In the genomic region with DNA sequence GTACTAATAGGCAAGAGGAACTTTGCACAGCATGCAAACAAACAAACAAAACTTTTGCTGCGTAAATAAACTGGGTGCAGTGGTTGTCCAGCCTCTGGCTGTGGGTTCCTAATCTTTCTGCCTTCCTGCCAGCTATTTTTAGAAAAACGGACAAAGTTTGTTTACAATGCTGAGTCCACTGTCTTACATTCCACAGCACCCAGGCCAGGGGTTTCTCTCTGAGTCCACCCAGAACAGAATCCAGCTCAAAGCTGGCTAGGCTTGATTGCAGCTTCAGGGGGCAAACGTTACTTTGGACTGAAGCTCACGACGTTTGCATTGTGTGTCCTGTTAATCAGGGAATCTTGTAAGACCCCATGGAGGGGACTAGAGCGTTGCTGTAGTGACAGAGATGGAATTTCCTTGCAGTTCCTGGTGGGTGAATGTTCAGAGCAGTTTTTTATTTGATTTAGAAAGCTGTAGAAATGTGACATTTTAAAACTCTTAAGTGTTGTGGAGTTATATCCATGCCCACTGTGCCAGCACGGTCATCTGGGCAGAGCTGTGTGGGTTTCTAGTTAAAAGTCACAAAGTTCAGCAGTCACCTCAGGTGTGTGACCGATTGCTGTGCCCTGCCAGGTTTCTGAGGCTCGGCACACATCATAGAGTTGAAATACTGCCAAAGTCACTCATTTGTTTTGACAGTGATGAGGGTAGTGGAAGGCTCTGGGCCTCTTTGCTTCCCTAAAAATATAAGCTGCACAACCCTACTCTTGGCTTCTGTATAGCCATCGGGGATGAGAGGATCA, we compare ENCODE assay signal across 1 cellular context.
TF ChIP-seq lines count a peak whose summit lies in the region.

No MANE protein-coding gene starts in this region.

TF ChIP-seq in K562, 482 proteins besides CTCF, POLR2A, EP300 and RAD21 (continued from another document):
- TF ChIP-seq, protein P1, sequence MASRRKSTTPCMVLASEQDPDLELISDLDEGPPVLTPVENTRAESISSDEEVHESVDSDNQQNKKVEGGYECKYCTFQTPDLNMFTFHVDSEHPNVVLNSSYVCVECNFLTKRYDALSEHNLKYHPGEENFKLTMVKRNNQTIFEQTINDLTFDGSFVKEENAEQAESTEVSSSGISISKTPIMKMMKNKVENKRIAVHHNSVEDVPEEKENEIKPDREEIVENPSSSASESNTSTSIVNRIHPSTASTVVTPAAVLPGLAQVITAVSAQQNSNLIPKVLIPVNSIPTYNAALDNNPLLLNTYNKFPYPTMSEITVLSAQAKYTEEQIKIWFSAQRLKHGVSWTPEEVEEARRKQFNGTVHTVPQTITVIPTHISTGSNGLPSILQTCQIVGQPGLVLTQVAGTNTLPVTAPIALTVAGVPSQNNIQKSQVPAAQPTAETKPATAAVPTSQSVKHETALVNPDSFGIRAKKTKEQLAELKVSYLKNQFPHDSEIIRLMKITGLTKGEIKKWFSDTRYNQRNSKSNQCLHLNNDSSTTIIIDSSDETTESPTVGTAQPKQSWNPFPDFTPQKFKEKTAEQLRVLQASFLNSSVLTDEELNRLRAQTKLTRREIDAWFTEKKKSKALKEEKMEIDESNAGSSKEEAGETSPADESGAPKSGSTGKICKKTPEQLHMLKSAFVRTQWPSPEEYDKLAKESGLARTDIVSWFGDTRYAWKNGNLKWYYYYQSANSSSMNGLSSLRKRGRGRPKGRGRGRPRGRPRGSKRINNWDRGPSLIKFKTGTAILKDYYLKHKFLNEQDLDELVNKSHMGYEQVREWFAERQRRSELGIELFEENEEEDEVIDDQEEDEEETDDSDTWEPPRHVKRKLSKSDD (conservative IDR thresholded peaks at IDR 0.05; ENCODE audit: low read length): no peak
- TF ChIP-seq BRCA1 (IDR thresholded peaks at IDR 0.05): no peak
- TF ChIP-seq BRCA1 (CRISPR knock-in tag; IDR thresholded peaks at IDR 0.05): no peak
- TF ChIP-seq MYBL2 (IDR thresholded peaks at IDR 0.05; ENCODE audit: low read depth): no peak
- TF ChIP-seq MYBL2 (CRISPR knock-in tag; IDR thresholded peaks at IDR 0.05; ENCODE audit: borderline replicate concordance): no peak
- no peak for TF ChIP-seq HIVEP1 (CRISPR knock-in tag; IDR thresholded peaks at IDR 0.05)
- TF ChIP-seq ZNF644 (tag; IDR thresholded peaks at IDR 0.05; ENCODE audit: low read depth): no peak
- TF ChIP-seq SMARCA5 (IDR thresholded peaks at IDR 0.05): no peak
- no peak for TF ChIP-seq ELF1 (tag; IDR thresholded peaks at IDR 0.05)
- no peak for TF ChIP-seq EGR1 (conservative IDR thresholded peaks at IDR 0.05)
- no peak for TF ChIP-seq MIER1 (IDR thresholded peaks at IDR 0.05; ENCODE audit: low read depth)
- TF ChIP-seq, protein P2, sequence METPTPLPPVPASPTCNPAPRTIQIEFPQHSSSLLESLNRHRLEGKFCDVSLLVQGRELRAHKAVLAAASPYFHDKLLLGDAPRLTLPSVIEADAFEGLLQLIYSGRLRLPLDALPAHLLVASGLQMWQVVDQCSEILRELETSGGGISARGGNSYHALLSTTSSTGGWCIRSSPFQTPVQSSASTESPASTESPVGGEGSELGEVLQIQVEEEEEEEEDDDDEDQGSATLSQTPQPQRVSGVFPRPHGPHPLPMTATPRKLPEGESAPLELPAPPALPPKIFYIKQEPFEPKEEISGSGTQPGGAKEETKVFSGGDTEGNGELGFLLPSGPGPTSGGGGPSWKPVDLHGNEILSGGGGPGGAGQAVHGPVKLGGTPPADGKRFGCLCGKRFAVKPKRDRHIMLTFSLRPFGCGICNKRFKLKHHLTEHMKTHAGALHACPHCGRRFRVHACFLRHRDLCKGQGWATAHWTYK (CRISPR knock-in tag; IDR thresholded peaks at IDR 0.05): no peak
- TF ChIP-seq LEF1 (IDR thresholded peaks at IDR 0.05): peak; percentile 39; the same call in 1 of the 2 replicates
- TF ChIP-seq ZNF79 (CRISPR knock-in tag; IDR thresholded peaks at IDR 0.05; ENCODE audit: low read depth): no peak
